ENCODE assay signal across 33 cellular contexts in the genomic region with DNA sequence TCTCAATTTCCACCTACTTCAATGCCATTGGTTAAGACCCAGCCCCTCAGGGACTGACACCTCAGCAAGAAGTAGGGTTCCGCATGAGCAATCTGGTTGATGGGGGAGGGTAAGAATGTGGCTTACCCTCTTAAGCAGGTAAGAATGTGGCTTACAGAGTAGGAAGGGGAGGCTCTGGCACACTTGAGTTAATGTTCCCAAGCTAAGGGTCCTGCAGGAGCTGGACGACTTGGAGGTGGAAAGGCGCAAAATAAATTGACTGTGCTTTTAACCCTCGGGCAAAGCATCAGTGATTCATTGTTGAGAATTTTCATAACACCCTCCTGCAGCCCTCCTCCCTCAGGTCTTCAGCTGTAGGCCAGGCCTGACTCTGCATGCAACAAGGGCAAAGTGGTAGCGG. TPM values are rescaled to one million over a fixed set of nuclear protein-coding genes. Genes with fewer than 3 reads are reported as not detected.
DNase-seq lines count a peak whose midpoint lies in the region; ATAC-seq and TF ChIP-seq lines count a peak whose summit lies in the region.
"Had no signal": no experiment of that assay in that cellular context is flagged by ENCODE, and none has a peak within 500 bp of the region (broad histone marks: within the 10 kb centered on the region; RNA-seq: fewer than 3 reads in every experiment).

No MANE protein-coding gene starts in this region.

- ATAC-seq in PC-3 (peak; percentile 49), gastrocnemius medialis (no peak)
- ATAC-seq: effector memory CD8-positive, alpha-beta T cell; GM12878; psoas muscle had no signal

- in situ Hi-C loops in gastrocnemius medialis (cut with MboI; ENCODE audit: low sequenced_read_pairs in 4 of 4) = no loop called here

- TF ChIP-seq POLR2A in prostate gland (IDR thresholded peaks at IDR 0.05) = no peak
- TF ChIP-seq POLR2A in gastrocnemius medialis (IDR thresholded peaks at IDR 0.05) = no peak

- POLR2A ChIA-PET in PC-3 (lab: Charles Lee; ENCODE audit: unreplicated experiment) = no interaction called here

- 79% methylated on average over 5 of the region's 5 CpGs for WGBS in prostate gland

- H3K9me2 ChIP-seq in PC-3 (replicated peaks; ENCODE audit: low read length) = no peaks in the 10 kb centered on the region

- H3K36me3 ChIP-seq in PC-3 (ENCODE audit: low read depth, low read length) (no peaks in the 10 kb centered on the region), prostate gland (no peaks in the 10 kb centered on the region), gastrocnemius medialis (no peaks in the 10 kb centered on the region)
- H3K36me3 ChIP-seq: esophagus muscularis mucosa, neutrophil, suprapubic skin, uterus had no signal

- no TSS peak for BruUV-seq in PC-3 (replicated peaks; lab: Mats Ljungman, UMichigan)

- peaks cover 3% of the 10 kb centered on the region for H3K27me3 Mint-ChIP-seq in nephron progenitor cell (ENCODE audit: low read depth, poor library complexity)

- H3K4me1 ChIP-seq in PC-3 (ENCODE audit: insufficient read depth, low read length) = peaks cover 17% of the 10 kb centered on the region
- H3K4me1 ChIP-seq in prostate gland (replicated peaks) = no peaks in the 10 kb centered on the region
- no peaks in the 10 kb centered on the region for H3K4me1 ChIP-seq in gastrocnemius medialis
- H3K4me1 ChIP-seq: psoas muscle, suprapubic skin, uterus had no signal

- no peaks in the 10 kb centered on the region for H3K9me3 ChIP-seq in PC-3 (ENCODE audit: low read length)
- H3K9me3 ChIP-seq in prostate gland = no peaks in the 10 kb centered on the region
- H3K9me3 ChIP-seq in gastrocnemius medialis = no peaks in the 10 kb centered on the region
- H3K9me3 ChIP-seq: esophagus muscularis mucosa, neutrophil, psoas muscle, suprapubic skin, uterus had no signal

- intact Hi-C loops in PC-3 (cut with micrococcal nuclease) = no loop called here
- intact Hi-C loops in prostate gland (cut with DNase I) = no loop called here
- intact Hi-C loops in gastrocnemius medialis (cut with DNase I; ENCODE audit: low total_unique reads) = no loop called here

- H3K4me3 Mint-ChIP-seq in nephron progenitor cell = no peak overlapping the region
- H3K4me3 Mint-ChIP-seq: activated CD4-positive, alpha-beta memory T cell treated with anti-CD3 and anti-CD28 coated beads, Interleukin-2, amount 10 ng/mL, durations not matched to agents 7 days and 5 days; activated naive CD8-positive, alpha-beta T cell; effector memory CD8-positive, alpha-beta T cell had no signal

- no peaks in the 10 kb centered on the region for H3K79me2 ChIP-seq in PC-3 (ENCODE audit: low read length)

- CTCF ChIA-PET in PC-3 (lab: Charles Lee) = no interaction called here

- TF ChIP-seq CTCF in PC-3 (conservative IDR thresholded peaks at IDR 0.05; ENCODE audit: low read depth, low read length) = no peak
- TF ChIP-seq CTCF in nephron progenitor cell (IDR thresholded peaks at IDR 0.05) = no peak
- no peak for TF ChIP-seq CTCF in prostate gland (IDR thresholded peaks at IDR 0.05)
- no peak for TF ChIP-seq CTCF in gastrocnemius medialis (IDR thresholded peaks at IDR 0.05 in 4 of 5, conservative IDR thresholded peaks at IDR 0.05 in 1 of 5)

- DNase-seq in ELR (ENCODE audit: low read depth) = peak; percentile 41
- DNase-seq in PC-3 = peak; percentile 62
- DNase-seq in iPS DF 4.7 (ENCODE audit: extremely low read depth, low spot score) = peak; percentile 33
- DNase-seq in nephron progenitor cell = peak; percentile 14
- DNase-seq in prostate gland (ENCODE audit: low spot score) = no peak
- no peak for DNase-seq in 8988T
- DNase-seq in NCI-H1092 (lab: John Stamatoyannopoulos, UW) = no peak
- no peak for DNase-seq in gastrocnemius medialis
- DNase-seq: activated CD4-positive, alpha-beta memory T cell treated with anti-CD3 and anti-CD28 coated beads, Interleukin-2, amount 10 ng/mL, durations not matched to agents 7 days and 5 days; activated CD4-positive, alpha-beta T cell treated with anti-CD3 and anti-CD28 coated beads for 1 hour; aorta; C1 segment of cervical spinal cord; COR-L47; effector memory CD8-positive, alpha-beta T cell; foreskin melanocyte; GM23248; NCI-H1092 treated with DMSO at 0.1 percent for 48 hours; NCI-H187; NCI-H2227 treated with DMSO at 0.1 percent for 48 hours; NCI-H526 treated with DMSO at 0.1 percent for 48 hours; psoas muscle; RPMI8226; stimulated activated naive CD4-positive, alpha-beta T cell; uterus had no signal

- no peaks in the 10 kb centered on the region for H4K20me1 ChIP-seq in PC-3 (ENCODE audit: low read length)

- H3K27ac ChIP-seq in PC-3 (ENCODE audit: low read length) = peak overlapping the region; percentile 63
- no peak overlapping the region for H3K27ac ChIP-seq in prostate gland
- no peak overlapping the region for H3K27ac ChIP-seq in gastrocnemius medialis
- H3K27ac ChIP-seq: coronary artery, esophagus muscularis mucosa, GM23248, neutrophil, psoas muscle, SK-N-MC, suprapubic skin, uterus had no signal

- H3K4me3 ChIP-seq in PC-3 (ENCODE audit: low read length) (no peak overlapping the region), prostate gland (no peak overlapping the region), gastrocnemius medialis (no peak overlapping the region)
- H3K4me3 ChIP-seq: coronary artery, esophagus muscularis mucosa, GM12878, GM23248, psoas muscle, SK-N-MC, suprapubic skin, uterus had no signal

- H3K27me3 ChIP-seq in PC-3 (ENCODE audit: low read length) = no peaks in the 10 kb centered on the region
- no peaks in the 10 kb centered on the region for H3K27me3 ChIP-seq in prostate gland (replicated peaks; ENCODE audit: insufficient read depth)
- H3K27me3 ChIP-seq in gastrocnemius medialis = no peaks in the 10 kb centered on the region
- H3K27me3 ChIP-seq: esophagus muscularis mucosa, neutrophil, suprapubic skin, uterus had no signal

- no peaks in the 10 kb centered on the region for H3K9me3 Mint-ChIP-seq in nephron progenitor cell
- H3K9me3 Mint-ChIP-seq: activated CD4-positive, alpha-beta memory T cell treated with anti-CD3 and anti-CD28 coated beads, Interleukin-2, amount 10 ng/mL, durations not matched to agents 7 days and 5 days; activated T-helper 2 cell treated with anti-CD3 and anti-CD28 coated beads, Interferon-gamma antibody, Interleukin-2, Interleukin-4, amounts not matched to agents 10 μg/mL and 5 μg/mL and 100 μg/mL, durations not matched to agents 14 hours and 24 hours and 36 hours; effector memory CD8-positive, alpha-beta T cell had no signal

- H3K9ac ChIP-seq in PC-3 (ENCODE audit: low read length) = no peak overlapping the region
- H3K9ac ChIP-seq: GM23248 had no signal

- peak overlapping the region; percentile 16; the same call in 1 of the 2 replicates for H3K4me2 ChIP-seq in PC-3 (ENCODE audit: low read length)

- no peaks in the 10 kb centered on the region for H3K36me3 Mint-ChIP-seq in nephron progenitor cell (ENCODE audit: low read depth)
- H3K36me3 Mint-ChIP-seq: activated naive CD8-positive, alpha-beta T cell had no signal

- H2AFZ ChIP-seq in PC-3 (ENCODE audit: low read length) = 0 out of 2 replicates have a peak overlapping the region, but pooled peaks have one; percentile 4
- H2AFZ ChIP-seq: GM23248 had no signal

- H3F3A ChIP-seq in PC-3 (ENCODE audit: low read length, unreplicated experiment) = no peaks in the 10 kb centered on the region

- peaks cover 37% of the 10 kb centered on the region for H3K4me1 Mint-ChIP-seq in nephron progenitor cell
- H3K4me1 Mint-ChIP-seq: activated CD4-positive, alpha-beta memory T cell treated with anti-CD3 and anti-CD28 coated beads, Interleukin-2, amount 10 ng/mL, durations not matched to agents 7 days and 5 days had no signal

- no peak overlapping the region for H3K27ac Mint-ChIP-seq in nephron progenitor cell
- H3K27ac Mint-ChIP-seq: activated CD4-positive, alpha-beta memory T cell treated with anti-CD3 and anti-CD28 coated beads, Interleukin-2, amount 10 ng/mL, durations not matched to agents 7 days and 5 days; activated naive CD8-positive, alpha-beta T cell; activated T-helper 2 cell treated with anti-CD3 and anti-CD28 coated beads, Interferon-gamma antibody, Interleukin-2, Interleukin-4, amounts not matched to agents 10 μg/mL and 5 μg/mL and 100 μg/mL, durations not matched to agents 14 hours and 24 hours and 36 hours; effector memory CD8-positive, alpha-beta T cell had no signal

RNA-seq across cellular contexts. Expression of a gene that starts 24.9 kb away (rescaled TPM):
- total RNA-seq in PC-3 (2014; rRNA removed) (0.29 and 0.40 TPM in 2 replicates), prostate gland (under 1 TPM; 0.14 to 0.74 TPM), gastrocnemius medialis (1 to 10 TPM in 2 of 4 donors, under 1 TPM in 2; 0.61 to 1.9 (median 0.94) TPM)
- total RNA-seq: activated CD4-positive, alpha-beta memory T cell treated with anti-CD3 and anti-CD28 coated beads, Interleukin-2, amount 10 ng/mL, durations not matched to agents 7 days and 5 days; activated T-helper 2 cell treated with anti-CD3 and anti-CD28 coated beads, Interferon-gamma antibody, Interleukin-2, Interleukin-4, amounts not matched to agents 10 μg/mL and 5 μg/mL and 100 μg/mL, durations not matched to agents 14 hours and 24 hours and 36 hours; GM12878; T-helper 1 cell treated with Interleukin-12 subunit alpha and Interleukin-12 subunit beta and Interleukin-4 antibody, amounts not matched to agents 30 ng/mL and 1 ng/mL, for 36 hours had no signal

Comparison
In these comparisons a context has a peak if more than half of its experiments do, and no peak if none do; other contexts are left out.
1. DNase-seq: peak in ELR (single experiment), PC-3 (single experiment), iPS DF 4.7 (single experiment) and nephron progenitor cell (single experiment); none in prostate gland (single experiment), 8988T (single experiment), NCI-H1092 (single experiment) and gastrocnemius medialis (0 of 2).